7 cellular contexts compared by ENCODE assay signal in genomic region chr16:30649725-30650368, GRCh38. TPM values are rescaled to one million over a fixed set of nuclear protein-coding genes. Genes with fewer than 3 reads are reported as not detected.
DNase-seq lines count a peak whose midpoint lies in the region; ATAC-seq, FAIRE-seq and TF ChIP-seq lines count a peak whose summit lies in the region.

No MANE protein-coding gene starts in this region.

- H3K36me3 ChIP-seq in GM23338 (ENCODE audit: insufficient read depth) (no peaks in the 10 kb centered on the region; the same call in 1 of the 2 replicates), Peyer's patch (peaks cover 0 to 24% (median 2%) of the 10 kb centered on the region in 3 donors), endothelial cell of umbilical vein (ENCODE audit: control insufficient read depth in 2 of 2, extremely low read depth in 1 of 2, insufficient read depth in 2 of 2, low read length in 2 of 2) (peaks cover 0 to 13% of the 10 kb centered on the region in 2 experiments)

- dilution Hi-C loops in endothelial cell of umbilical vein (cut with MboI; ENCODE audit: extremely low pct_ligation_motif_present, low sequenced_read_pairs), result no loop called here

- no peaks in the 10 kb centered on the region for H3K9me2 ChIP-seq in GM23338 (ENCODE audit: insufficient read depth)

- POLR2A ChIA-PET in endothelial cell of umbilical vein (lab: Charles Lee), result interaction anchor here (1.1 to 1.3 kb wide), 2 partner anchors 9 to 15 kb away, joined by 5 to 8 read pairs; partner anchors contain the start of gene FBRS

- H4K20me1 ChIP-seq in GM23338 (replicated peaks; ENCODE audit: insufficient read depth), result no peaks in the 10 kb centered on the region; the same call in 1 of the 2 replicates
- no peaks in the 10 kb centered on the region for H4K20me1 ChIP-seq in endothelial cell of umbilical vein (replicated peaks; ENCODE audit: control insufficient read depth, extremely low read depth, insufficient read depth, low read length)

- no peak for TF ChIP-seq CTCF in GM23338 (conservative IDR thresholded peaks at IDR 0.05; ENCODE audit: low read depth in 2 of 2)
- TF ChIP-seq CTCF in Peyer's patch (IDR thresholded peaks at IDR 0.05), result no peak
- TF ChIP-seq CTCF in endothelial cell of umbilical vein (IDR thresholded peaks at IDR 0.05; ENCODE audit: extremely low read depth in 1 of 2, insufficient read depth in 1 of 2, low read depth in 1 of 2, low read length in 2 of 2), result no peak
- no peak for TF ChIP-seq CTCF in osteocyte (IDR thresholded peaks at IDR 0.05)
- TF ChIP-seq CTCF in GM13976 (IDR thresholded peaks at IDR 0.05; ENCODE audit: borderline replicate concordance, control extremely low read depth, extremely low read depth, insufficient read depth, missing control alignments), result no peak

- no peaks in the 10 kb centered on the region for H3K79me2 ChIP-seq in GM23338 (replicated peaks; ENCODE audit: insufficient read depth)
- H3K79me2 ChIP-seq in endothelial cell of umbilical vein (ENCODE audit: control insufficient read depth, insufficient read depth, low read length), result peaks cover 8% of the 10 kb centered on the region

- H3K4me3 Mint-ChIP-seq in GM23338 (peak overlapping the region; percentile 87), osteocyte (ENCODE audit: unreplicated experiment) (peak overlapping the region; percentile 87)

- peaks cover 34% of the 10 kb centered on the region for H3K27me3 Mint-ChIP-seq in GM23338 (ENCODE audit: insufficient read depth, low read depth, poor library complexity)
- no peaks in the 10 kb centered on the region for H3K27me3 Mint-ChIP-seq in osteocyte (ENCODE audit: unreplicated experiment)

- FAIRE-seq in endothelial cell of umbilical vein (lab: Jason Lieb, UNC), result no peak

- CTCF ChIA-PET in endothelial cell of umbilical vein (lab: Charles Lee), result interaction anchor here (0.6 to 2.5 kb wide), 6 partner anchors 9 to 595 kb away, joined by 3 to 21 read pairs (median 5); no protein-coding TSS in a partner anchor

- peak overlapping the region; percentile 61; the same call in 1 of the 2 replicates for H2AFZ ChIP-seq in GM23338
- H2AFZ ChIP-seq in endothelial cell of umbilical vein (ENCODE audit: low read depth, low read length), result peak overlapping the region; percentile 76

- no peak for ATAC-seq in GM23338
- no peak for ATAC-seq in activated CD4-positive, CD25-positive, alpha-beta regulatory T cell treated with anti-CD3 and anti-CD28 coated beads, Interleukin-2, amount 50 U/mL, for 24 hours

- H3F3A ChIP-seq in GM23338 (replicated peaks; ENCODE audit: low read depth), result peaks cover 4% of the 10 kb centered on the region; the same call in 1 of the 2 replicates

- H3K4me1 Mint-ChIP-seq in GM23338, result peaks cover 11% of the 10 kb centered on the region
- peaks cover 21% of the 10 kb centered on the region for H3K4me1 Mint-ChIP-seq in osteocyte (ENCODE audit: unreplicated experiment)

- H3K4me2 ChIP-seq in GM23338, result peak overlapping the region; percentile 58
- H3K4me2 ChIP-seq in endothelial cell of umbilical vein (ENCODE audit: insufficient read depth, low read length), result peak overlapping the region; percentile 47

- H3K4me1 ChIP-seq in GM23338 (ENCODE audit: insufficient read depth) (no peaks in the 10 kb centered on the region), Peyer's patch (peaks cover 0 to 20% (median 2%) of the 10 kb centered on the region in 4 donors), endothelial cell of umbilical vein (ENCODE audit: control insufficient read depth, extremely low read depth, insufficient read depth, low read length) (peaks cover 11% of the 10 kb centered on the region)

- H3K27ac Mint-ChIP-seq in GM23338 (peak overlapping the region; percentile 93), osteocyte (ENCODE audit: unreplicated experiment) (peak overlapping the region; percentile 90)

- in situ Hi-C loops in GM13976 (cut with MboI; ENCODE audit: low sequenced_read_pairs, unreplicated experiment), result no loop called here

- DNase-seq in GM23338 (ENCODE audit: low spot score), result no peak
- DNase-seq in Peyer's patch, result no peak
- no peak for DNase-seq in endothelial cell of umbilical vein (ENCODE audit: low read depth, low spot score)
- no peak for DNase-seq in osteocyte (ENCODE audit: extremely low spot score, unreplicated experiment)
- no peak for DNase-seq in GOT3 (lab: John Stamatoyannopoulos, UW)
- DNase-seq in GM13976 (ENCODE audit: low spot score), result no peak

- no peaks in the 10 kb centered on the region for H3K9me1 ChIP-seq in endothelial cell of umbilical vein (replicated peaks; ENCODE audit: control insufficient read depth, extremely low read depth, insufficient read depth, low read length)

- intact Hi-C loops in endothelial cell of umbilical vein (cut with micrococcal nuclease), result loop anchor here (1.0 to 10.0 kb wide), 7 partner anchors 8 to 555 kb away; partner anchors contain the start of genes FBRS, FBXL19, SRCAP and TBC1D10B

- H3K27ac ChIP-seq in GM23338 (ENCODE audit: low read depth), result peak overlapping the region; percentile 72
- peak overlapping the region; percentile 89 to 95 (median 92) for H3K27ac ChIP-seq in Peyer's patch
- peak overlapping the region; percentile 52 for H3K27ac ChIP-seq in endothelial cell of umbilical vein (ENCODE audit: insufficient read depth, low read depth, low read length)

- peaks cover 15% of the 10 kb centered on the region for H3K27me3 ChIP-seq in GM23338 (ENCODE audit: insufficient read depth)
- H3K27me3 ChIP-seq in Peyer's patch, result no peaks in the 10 kb centered on the region
- H3K27me3 ChIP-seq in endothelial cell of umbilical vein (ENCODE audit: control insufficient read depth in 2 of 2, insufficient read depth in 2 of 2, low read length in 2 of 2), result no peaks in the 10 kb centered on the region

- H3K9me3 Mint-ChIP-seq in GM23338 (no peaks in the 10 kb centered on the region), osteocyte (ENCODE audit: unreplicated experiment) (no peaks in the 10 kb centered on the region)

- H3K9ac ChIP-seq in endothelial cell of umbilical vein (replicated peaks; ENCODE audit: extremely low read depth, insufficient read depth, low read length), result peak overlapping the region; percentile 55

- no peaks in the 10 kb centered on the region for H3K9me3 ChIP-seq in Peyer's patch
- no peaks in the 10 kb centered on the region for H3K9me3 ChIP-seq in endothelial cell of umbilical vein (replicated peaks; ENCODE audit: control insufficient read depth, insufficient read depth, low read length)

- H3K36me3 Mint-ChIP-seq in GM23338 (ENCODE audit: low read depth) (peaks cover 2% of the 10 kb centered on the region; the same call in 1 of the 3 replicates), osteocyte (ENCODE audit: unreplicated experiment) (peaks cover 5% of the 10 kb centered on the region)

- TSS peak; percentile 76 for BruUV-seq in endothelial cell of umbilical vein (replicated peaks; lab: Mats Ljungman, UMichigan)

- TF ChIP-seq POLR2A in Peyer's patch (IDR thresholded peaks at IDR 0.05) (no peak), endothelial cell of umbilical vein (IDR thresholded peaks at IDR 0.05; ENCODE audit: low read depth, low read length) (no peak)

- H3K4me3 ChIP-seq in GM23338, result peak overlapping the region; percentile 38
- H3K4me3 ChIP-seq in Peyer's patch, result peak overlapping the region; percentile 62 to 89 (median 81)
- H3K4me3 ChIP-seq in endothelial cell of umbilical vein (replicated peaks in 1 of 3; ENCODE audit: insufficient read depth in 1 of 3, low read depth in 1 of 3, low read length in 3 of 3), result peak overlapping the region in 2 of 3 experiments; percentile 27 to 36

RNA-seq across cellular contexts. Expression of gene PRR14, which starts 0.9 kb away (rescaled TPM):
- total RNA-seq in GM23338 (2014; rRNA removed; shearing (Covaris generic)), result 4.6 and 8.9 TPM in 2 replicates
- polyA plus RNA-seq in GM23338 (2016; fragmentation: Nextera tagmentation; extraction: Ambion mirVana), result 12.7 and 13.0 TPM in 2 replicates
- 100 to 1,000 TPM in 1 of 4 donors, 10 to 100 TPM in 3; 45.5 to 107 (median 65.0) TPM for total RNA-seq in Peyer's patch
- total RNA-seq in endothelial cell of umbilical vein, result 57.0 and 70.0 TPM in 2 replicates
- 17.0 and 20.5 TPM in 2 replicates for polyA plus RNA-seq in endothelial cell of umbilical vein
- polyA plus RNA-seq in endothelial cell of umbilical vein (2011; cell fraction: cytosol; rRNA removed), result 12.6 and 13.2 TPM in 2 replicates
- polyA plus RNA-seq in endothelial cell of umbilical vein (2011; cell fraction: nucleus; rRNA removed), result 41.9 and 49.5 TPM in 2 replicates
- polyA plus RNA-seq in endothelial cell of umbilical vein (2012), result 31.8 and 34.6 TPM in 2 replicates
- 5.3 and 6.1 TPM in 2 replicates for polyA minus RNA-seq in endothelial cell of umbilical vein
- 10.3 TPM for polyA minus RNA-seq in endothelial cell of umbilical vein (2011; cell fraction: cytosol; rRNA and poly(A)+ RNA removed)
- polyA minus RNA-seq in endothelial cell of umbilical vein (2011; cell fraction: nucleus; rRNA and poly(A)+ RNA removed), result 13.0 and 14.0 TPM in 2 replicates
- 44.7 and 52.0 TPM in 2 replicates for total RNA-seq in osteocyte

RNA-seq across cellular contexts. Expression of gene FBRS, which starts 8.4 kb away (rescaled TPM):
- 5.2 and 7.2 TPM in 2 replicates for total RNA-seq in GM23338 (2014; rRNA removed; shearing (Covaris generic))
- polyA plus RNA-seq in GM23338 (2016; fragmentation: Nextera tagmentation; extraction: Ambion mirVana), result 2.3 and 2.7 TPM in 2 replicates
- 100 to 1,000 TPM in 1 of 4 donors, 10 to 100 TPM in 3; 51.2 to 167 (median 72.2) TPM for total RNA-seq in Peyer's patch
- total RNA-seq in endothelial cell of umbilical vein, result 68.6 and 72.5 TPM in 2 replicates
- 15.5 and 16.3 TPM in 2 replicates for polyA plus RNA-seq in endothelial cell of umbilical vein
- polyA plus RNA-seq in endothelial cell of umbilical vein (2011; cell fraction: cytosol; rRNA removed), result 10.5 and 15.8 TPM in 2 replicates
- 82.0 and 92.7 TPM in 2 replicates for polyA plus RNA-seq in endothelial cell of umbilical vein (2011; cell fraction: nucleus; rRNA removed)
- polyA plus RNA-seq in endothelial cell of umbilical vein (2012), result 36.2 and 41.9 TPM in 2 replicates
- 18.8 and 20.0 TPM in 2 replicates for polyA minus RNA-seq in endothelial cell of umbilical vein
- polyA minus RNA-seq in endothelial cell of umbilical vein (2011; cell fraction: cytosol; rRNA and poly(A)+ RNA removed), result 9.9 TPM
- polyA minus RNA-seq in endothelial cell of umbilical vein (2011; cell fraction: nucleus; rRNA and poly(A)+ RNA removed), result 49.9 and 53.2 TPM in 2 replicates
- total RNA-seq in osteocyte, result 66.5 and 67.4 TPM in 2 replicates

RNA-seq across cellular contexts. Expression of gene ZNF689, which starts 39.7 kb away (rescaled TPM):
- total RNA-seq in GM23338 (2014; rRNA removed; shearing (Covaris generic)), result 13.4 and 16.7 TPM in 2 replicates
- polyA plus RNA-seq in GM23338 (2016; fragmentation: Nextera tagmentation; extraction: Ambion mirVana), result 5.3 and 5.9 TPM in 2 replicates
- 10 to 100 TPM in 2 of 4 donors, 1 to 10 TPM in 2; 7.5 to 12.5 (median 9.9) TPM for total RNA-seq in Peyer's patch
- total RNA-seq in endothelial cell of umbilical vein, result 6.8 and 8.4 TPM in 2 replicates
- polyA plus RNA-seq in endothelial cell of umbilical vein, result 7.5 and 9.2 TPM in 2 replicates
- polyA plus RNA-seq in endothelial cell of umbilical vein (2011; cell fraction: cytosol; rRNA removed), result 4.1 and 5.0 TPM in 2 replicates
- 4.1 and 4.7 TPM in 2 replicates for polyA plus RNA-seq in endothelial cell of umbilical vein (2011; cell fraction: nucleus; rRNA removed)
- polyA plus RNA-seq in endothelial cell of umbilical vein (2012), result 4.0 and 4.4 TPM in 2 replicates
- 6.5 and 10.9 TPM in 2 replicates for polyA minus RNA-seq in endothelial cell of umbilical vein
- polyA minus RNA-seq in endothelial cell of umbilical vein (2011; cell fraction: cytosol; rRNA and poly(A)+ RNA removed), result 15.6 TPM
- 5.5 and 8.3 TPM in 2 replicates for polyA minus RNA-seq in endothelial cell of umbilical vein (2011; cell fraction: nucleus; rRNA and poly(A)+ RNA removed)
- total RNA-seq in osteocyte, result 8.8 and 9.1 TPM in 2 replicates

RNA-seq across cellular contexts. Expression of gene SRCAP, which starts 49.1 kb away (rescaled TPM):
- 38.4 and 44.3 TPM in 2 replicates for total RNA-seq in GM23338 (2014; rRNA removed; shearing (Covaris generic))
- 14.1 and 15.3 TPM in 2 replicates for polyA plus RNA-seq in GM23338 (2016; fragmentation: Nextera tagmentation; extraction: Ambion mirVana)
- total RNA-seq in Peyer's patch, result 100 to 1,000 TPM in 1 of 4 donors, 10 to 100 TPM in 3; 50.4 to 109 (median 81.8) TPM
- total RNA-seq in endothelial cell of umbilical vein, result 67.6 and 77.7 TPM in 2 replicates
- polyA plus RNA-seq in endothelial cell of umbilical vein, result 9.7 and 11.0 TPM in 2 replicates
- 7.7 and 9.5 TPM in 2 replicates for polyA plus RNA-seq in endothelial cell of umbilical vein (2011; cell fraction: cytosol; rRNA removed)
- polyA plus RNA-seq in endothelial cell of umbilical vein (2011; cell fraction: nucleus; rRNA removed), result 34.9 and 36.1 TPM in 2 replicates
- polyA plus RNA-seq in endothelial cell of umbilical vein (2012), result 29.3 and 29.7 TPM in 2 replicates
- 29.7 and 34.1 TPM in 2 replicates for polyA minus RNA-seq in endothelial cell of umbilical vein
- polyA minus RNA-seq in endothelial cell of umbilical vein (2011; cell fraction: cytosol; rRNA and poly(A)+ RNA removed), result 25.6 TPM
- 29.2 and 36.0 TPM in 2 replicates for polyA minus RNA-seq in endothelial cell of umbilical vein (2011; cell fraction: nucleus; rRNA and poly(A)+ RNA removed)
- 69.2 and 73.5 TPM in 2 replicates for total RNA-seq in osteocyte
